Comparison of ENCODE assay signal across 8 cellular contexts in the genomic region with DNA sequence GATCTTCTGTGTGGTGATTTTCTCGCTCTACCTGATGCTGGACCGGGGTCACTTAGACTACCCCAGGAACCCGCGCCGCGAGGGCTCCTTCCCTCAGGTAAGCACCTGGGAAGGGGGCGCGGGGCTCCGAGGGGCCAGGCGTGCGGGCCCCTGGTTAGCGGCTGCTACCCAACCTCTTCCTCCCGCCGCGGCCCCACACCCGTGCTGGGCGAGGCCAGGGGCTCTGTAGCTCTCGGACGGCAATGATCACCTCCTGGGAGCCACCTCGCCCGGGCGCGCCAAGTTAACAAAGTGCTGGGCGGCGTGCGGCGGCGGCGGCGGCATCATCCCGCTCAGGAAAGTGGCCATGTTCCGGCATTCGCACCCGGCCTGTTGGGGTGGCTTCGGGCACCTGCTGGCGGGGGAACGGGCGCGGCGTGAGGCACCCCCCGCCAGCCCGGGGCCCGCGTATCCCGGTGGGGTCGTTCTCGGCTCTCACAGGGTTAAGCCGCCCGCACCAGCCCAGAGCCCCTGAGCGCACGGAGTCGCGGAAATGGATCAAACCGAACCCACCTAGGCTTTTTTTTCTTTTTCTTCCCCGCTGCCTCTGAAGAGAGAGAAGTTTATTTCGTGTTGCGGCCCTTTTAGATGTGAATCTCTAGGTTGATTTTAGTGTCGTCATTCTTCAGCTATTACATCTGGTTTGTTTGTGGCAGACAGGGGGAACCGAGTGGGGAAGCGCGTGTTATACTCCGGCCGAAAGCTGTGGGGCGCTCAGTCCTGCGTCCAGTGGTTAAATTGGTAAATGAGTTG. TPM values are rescaled to one million over a fixed set of nuclear protein-coding genes. Genes with fewer than 3 reads are reported as not detected.
A peak's percentile ranks its signal among the peaks of the same experiment; 100 is the strongest.
DNase-seq lines count a peak whose midpoint lies in the region; ATAC-seq and TF ChIP-seq lines count a peak whose summit lies in the region.

No MANE protein-coding gene starts in this region.

- DNase-seq in HuH-7.5 (ENCODE audit: low spot score) (peak; percentile 21), SK-N-DZ (ENCODE audit: low spot score) (peak; percentile 64), thoracic aorta (ENCODE audit: low spot score) (peak; percentile 16)
- DNase-seq in activated naive CD4-positive, alpha-beta T cell treated with anti-CD3 and anti-CD28 coated beads, Interleukin-2, amount 50 U/mL, for 16 hours, result peak; percentile 47

- TF ChIP-seq CTCF in C4-2B (conservative IDR thresholded peaks at IDR 0.05), result peak; percentile 80
- TF ChIP-seq CTCF in gastroesophageal sphincter (IDR thresholded peaks at IDR 0.05), result peak; percentile 65 to 90 (median 72)
- TF ChIP-seq CTCF in thoracic aorta (IDR thresholded peaks at IDR 0.05), result peak; percentile 64

- peak overlapping the region; percentile 81 for H3K27ac ChIP-seq in C4-2B
- H3K27ac ChIP-seq in gastroesophageal sphincter, result peak overlapping the region; percentile 91 to 99 (median 94)
- H3K27ac ChIP-seq in thoracic aorta, result peak overlapping the region; percentile 97 to 98

- H3K36me3 ChIP-seq in gastroesophageal sphincter (no peaks in the 10 kb centered on the region), neuron (ENCODE audit: insufficient read depth, low read length) (no peaks in the 10 kb centered on the region), thoracic aorta (no peaks in the 10 kb centered on the region)

- peaks cover 8 to 53% (median 13%) of the 10 kb centered on the region in 3 donors for H3K4me1 ChIP-seq in gastroesophageal sphincter
- peaks cover 11% of the 10 kb centered on the region for H3K4me1 ChIP-seq in neuron (ENCODE audit: insufficient read depth, low read length)
- peaks cover 25 to 34% of the 10 kb centered on the region in 2 donors for H3K4me1 ChIP-seq in thoracic aorta (ENCODE audit: control insufficient read depth in 1 of 2, low read depth in 2 of 2)

- H3K9me3 ChIP-seq in gastroesophageal sphincter, result peaks cover 0 to 10% (median 0%) of the 10 kb centered on the region in 3 donors
- H3K9me3 ChIP-seq in neuron (ENCODE audit: low read length), result peaks cover 3% of the 10 kb centered on the region
- no peaks in the 10 kb centered on the region for H3K9me3 ChIP-seq in thoracic aorta

- H2AFZ ChIP-seq in neuron (ENCODE audit: low read depth, low read length), result peak overlapping the region; percentile 90

- H3K4me3 ChIP-seq in gastroesophageal sphincter (peak overlapping the region; percentile 78 to 85), neuron (ENCODE audit: low read length) (peak overlapping the region; percentile 100), thoracic aorta (peak overlapping the region; percentile 96)

- no peaks in the 10 kb centered on the region for H3K27me3 ChIP-seq in gastroesophageal sphincter
- no peaks in the 10 kb centered on the region for H3K27me3 ChIP-seq in neuron (ENCODE audit: insufficient read depth, low read length)
- no peaks in the 10 kb centered on the region for H3K27me3 ChIP-seq in thoracic aorta (replicated peaks; ENCODE audit: insufficient read depth)

- TF ChIP-seq EP300 in gastroesophageal sphincter (IDR thresholded peaks at IDR 0.05), result no peak

- TF ChIP-seq POLR2A in gastroesophageal sphincter (IDR thresholded peaks at IDR 0.05), result no peak

- ATAC-seq in GM19455 (IDR thresholded peaks at IDR 0.05; ENCODE audit: unreplicated experiment), result peak; percentile 14
- ATAC-seq in gastroesophageal sphincter, result peak; percentile 47
- no peak for ATAC-seq in thoracic aorta (ENCODE audit: insufficient number of reproducible peaks, low FRiP score, low read depth)

- 0 to 1% methylated on average over 7 to 14 of the region's 65 CpGs for WGBS in gastroesophageal sphincter (ENCODE audit: low coverage in 1 of 2), 2 donors

RNA-seq across cellular contexts. Expression of a gene that starts 0.9 kb away (rescaled TPM):
- polyA plus RNA-seq in SK-N-DZ (2014; cell fraction: cytosol; rRNA removed), result 11.3 and 16.4 TPM in 2 replicates
- 30.4 and 38.8 TPM in 2 replicates for polyA plus RNA-seq in SK-N-DZ (2014; cell fraction: nucleus; rRNA removed)
- 10 to 100 TPM; 19.6 to 55.6 (median 34.1) TPM for total RNA-seq in gastroesophageal sphincter
- total RNA-seq in thoracic aorta, result 10 to 100 TPM; 64.8 to 82.8 TPM
